In genomic region chr17:35788504-35788998, GRCh38 we compare ENCODE assay signal across 8 cellular contexts. TPM values are rescaled to one million over a fixed set of nuclear protein-coding genes. Genes with fewer than 3 reads are reported as not detected.
DNase-seq lines count a peak whose midpoint lies in the region; ATAC-seq and TF ChIP-seq lines count a peak whose summit lies in the region.
"Had no signal": no experiment of that assay in that cellular context is flagged by ENCODE, and none has a peak within 500 bp of the region (broad histone marks: within the 10 kb centered on the region; RNA-seq: fewer than 3 reads in every experiment).

No MANE protein-coding gene starts in this region.

- H3K27ac Mint-ChIP-seq in brain, result peak overlapping the region in 4 of 5 experiments; percentile 49 to 87 (median 64)

- dilution Hi-C loops in IMR-90 (cut with HindIII; ENCODE audit: low sequenced_read_pairs, unreplicated experiment), result no loop called here

- H3K4me1 Mint-ChIP-seq in brain, result peaks cover 35% of the 10 kb centered on the region

- DNase-seq in IMR-90 (peak; percentile 92), left kidney (ENCODE audit: low read depth, low spot score) (peak; percentile 52), tibial artery (peak in 1 of 2 donors; percentile 64), prostate gland (ENCODE audit: low spot score) (no peak), erythroblast (lab: John Stamatoyannopoulos, UW) (no peak)
- DNase-seq: NCI-H82 had no signal

- H3K9ac ChIP-seq in IMR-90 (ENCODE audit: low read depth, low read length), result no peak overlapping the region

- H2AFZ ChIP-seq in IMR-90 (replicated peaks; ENCODE audit: low read length, poor library complexity), result peak overlapping the region; percentile 58

- H3K4me2 ChIP-seq in IMR-90 (ENCODE audit: low read depth, low read length), result peak overlapping the region; percentile 58

- H3K36me3 Mint-ChIP-seq in brain, result no peaks in the 10 kb centered on the region

- H3K9me1 ChIP-seq in IMR-90 (ENCODE audit: insufficient read depth, low read length), result peaks cover 17% of the 10 kb centered on the region

- no peak for TF ChIP-seq RAD21 in IMR-90 (IDR thresholded peaks at IDR 0.05; ENCODE audit: low read length)

- no peak overlapping the region for H4K5ac ChIP-seq in IMR-90 (ENCODE audit: low read depth, low read length)

- H3K79me1 ChIP-seq in IMR-90 (ENCODE audit: low read depth in 1 of 2, low read length in 2 of 2), result no peaks in the 10 kb centered on the region

- H2BK120ac ChIP-seq in IMR-90 (ENCODE audit: low read depth, low read length), result peak overlapping the region; percentile 59

- H3K56ac ChIP-seq in IMR-90 (ENCODE audit: extremely low read depth, insufficient read depth, low read length), result no peak overlapping the region; the same call in 1 of the 2 replicates

- H3K9me3 ChIP-seq in IMR-90 (ENCODE audit: control insufficient read depth, insufficient read depth, low read length) (no peaks in the 10 kb centered on the region), tibial artery (no peaks in the 10 kb centered on the region), prostate gland (no peaks in the 10 kb centered on the region)

- no peak overlapping the region for H3K4me3 Mint-ChIP-seq in brain

- in situ Hi-C loops in IMR-90 (cut with MboI; ENCODE audit: low sequenced_read_pairs), result no loop called here

- H3K27me3 Mint-ChIP-seq in brain, result peaks cover 42% of the 10 kb centered on the region

- H3K27ac ChIP-seq in IMR-90 (ENCODE audit: insufficient read depth, low read length) (peak overlapping the region; percentile 11), tibial artery (peak overlapping the region; percentile 58 to 71), prostate gland (no peak overlapping the region)

- H3K4me3 ChIP-seq in IMR-90 (ENCODE audit: insufficient read depth, low read depth, low read length) (no peak overlapping the region), tibial artery (peak overlapping the region in 1 of 2 donors; percentile 8), prostate gland (no peak overlapping the region)

- CTCF ChIA-PET in IMR-90 (lab: Yijun Ruan, JAX), result interaction anchor here (0.5 to 3.1 kb wide), 3 partner anchors 11 to 46 kb away, joined by 3 to 17 read pairs (median 3); no protein-coding TSS in a partner anchor

- peak overlapping the region; percentile 73; the same call in 2 of the 3 replicates for H2BK15ac ChIP-seq in IMR-90 (ENCODE audit: low read depth, low read length)

- no peak overlapping the region for H2AK5ac ChIP-seq in IMR-90 (ENCODE audit: low read depth, low read length)

- POLR2A ChIA-PET in IMR-90 (lab: Charles Lee; ENCODE audit: unreplicated experiment), result interaction anchor here (0.7 kb wide), 1 partner anchor 20 kb away, joined by 4 read pairs; the partner anchor contains the start of gene TAF15

- intact Hi-C loops in IMR-90 (cut with micrococcal nuclease) (no loop called here), tibial artery (cut with DNase I; ENCODE audit: low total_unique reads) (no loop called here), prostate gland (cut with DNase I) (no loop called here)

- no peaks in the 10 kb centered on the region for H3K36me3 ChIP-seq in IMR-90 (ENCODE audit: control insufficient read depth, insufficient read depth, low read length)
- no peaks in the 10 kb centered on the region for H3K36me3 ChIP-seq in tibial artery
- no peaks in the 10 kb centered on the region for H3K36me3 ChIP-seq in prostate gland

- peak overlapping the region; percentile 32; the same call in 1 of the 2 replicates for H3K18ac ChIP-seq in IMR-90 (ENCODE audit: low read depth, low read length)

- peak; percentile 81 for ATAC-seq in IMR-90 (ENCODE audit: low read depth)
- no peak for ATAC-seq in HG03280 (IDR thresholded peaks at IDR 0.05; ENCODE audit: unreplicated experiment)

- H4K20me1 ChIP-seq in IMR-90 (ENCODE audit: insufficient read depth, low read length), result no peaks in the 10 kb centered on the region; the same call in 1 of the 2 replicates

- H2AK9ac ChIP-seq in IMR-90 (replicated peaks; ENCODE audit: low read depth, low read length, poor library complexity), result no peak overlapping the region

- no peak for TF ChIP-seq CTCF in IMR-90 (conservative IDR thresholded peaks at IDR 0.05; ENCODE audit: low read depth, low read length)
- TF ChIP-seq CTCF in brain (conservative IDR thresholded peaks at IDR 0.05), result no peak
- no peak for TF ChIP-seq CTCF in tibial artery (IDR thresholded peaks at IDR 0.05)
- TF ChIP-seq CTCF in prostate gland (IDR thresholded peaks at IDR 0.05), result no peak

- TF ChIP-seq POLR2A in IMR-90 (IDR thresholded peaks at IDR 0.05; ENCODE audit: low read depth, low read length) (0 out of 2 replicates have a peak, but pooled peaks have one; percentile 28), prostate gland (IDR thresholded peaks at IDR 0.05) (no peak), erythroblast (IDR thresholded peaks at IDR 0.05; ENCODE audit: low read length) (no peak)

- H2BK5ac ChIP-seq in IMR-90 (ENCODE audit: low read depth, low read length, poor library complexity, severe bottlenecking), result peak overlapping the region; percentile 27

- H3K27me3 ChIP-seq in IMR-90 (ENCODE audit: control insufficient read depth, insufficient read depth, low read length), result peaks cover 14% of the 10 kb centered on the region
- H3K27me3 ChIP-seq in tibial artery, result no peaks in the 10 kb centered on the region
- H3K27me3 ChIP-seq in prostate gland (replicated peaks; ENCODE audit: insufficient read depth), result no peaks in the 10 kb centered on the region

- 0% methylated on average over 1 of the region's 2 CpGs; no CpG with 5 or more reads in 1 of the 2 experiments for WGBS in IMR-90 (ENCODE audit: extremely low coverage in 2 of 2, insufficient read length in 1 of 2), 2 experiments
- 43% methylated on average over 2 of the region's 2 CpGs for WGBS in prostate gland

- no peak overlapping the region for H3K14ac ChIP-seq in IMR-90 (replicated peaks; ENCODE audit: low read depth, low read length)

- H3K9me3 Mint-ChIP-seq in brain, result peaks cover 0 to 4% (median 3%) of the 10 kb centered on the region in 5 experiments

- no TSS peak for BruUV-seq in IMR-90 (replicated peaks; lab: Mats Ljungman, UMichigan)

- H2BK20ac ChIP-seq in IMR-90 (ENCODE audit: low read depth, low read length), result peak overlapping the region; percentile 15; the same call in 1 of the 2 replicates

- no peak overlapping the region; a peak in 1 of 4 replicates for H4K8ac ChIP-seq in IMR-90 (ENCODE audit: low read depth in 2 of 2, low read length in 2 of 2)

- peak overlapping the region; percentile 33; the same call in 1 of the 2 replicates for H3K23ac ChIP-seq in IMR-90 (ENCODE audit: low read depth, low read length)

- H4K91ac ChIP-seq in IMR-90 (ENCODE audit: insufficient read depth, low read depth, low read length), result no peak overlapping the region

- peaks cover 24% of the 10 kb centered on the region for H3K4me1 ChIP-seq in IMR-90 (ENCODE audit: control insufficient read depth, insufficient read depth, low read length)
- H3K4me1 ChIP-seq in tibial artery, result peaks cover 0 to 66% (median 40%) of the 10 kb centered on the region in 4 donors
- H3K4me1 ChIP-seq in prostate gland (replicated peaks), result peaks cover 4% of the 10 kb centered on the region

- no peak overlapping the region for H3K4ac ChIP-seq in IMR-90 (ENCODE audit: low read depth, low read length)

TF ChIP-seq in IMR-90, 13 proteins besides CTCF, POLR2A, EP300 and RAD21 (continues in another document):
- TF ChIP-seq USF2 (IDR thresholded peaks at IDR 0.05; ENCODE audit: low read depth, low read length) (no peak), RCOR1 (IDR thresholded peaks at IDR 0.05; ENCODE audit: insufficient replicate concordance, low read length) (peak; percentile 6), MAZ (IDR thresholded peaks at IDR 0.05; ENCODE audit: borderline replicate concordance, low read depth, low read length) (peak; percentile 48; the same call in 1 of the 2 replicates), MXI1 (IDR thresholded peaks at IDR 0.05; ENCODE audit: borderline replicate concordance, low read depth, low read length) (no peak)

RNA-seq across cellular contexts. Expression of gene MMP28, which starts 6.9 kb away (rescaled TPM):
- total RNA-seq in IMR-90 (2012; rRNA removed), result 0.18 TPM in 1 of 2 replicates, not detected in the other
- polyA plus RNA-seq in IMR-90 (2012; rRNA removed), result not detected in 2 replicates
- 0.08 TPM in 1 of 2 replicates, not detected in the other for polyA plus RNA-seq in IMR-90 (2012; cell fraction: cytosol; rRNA removed)
- not detected in 2 replicates for polyA plus RNA-seq in IMR-90 (2012; cell fraction: nucleus; rRNA removed; ENCODE audit: low replicate concordance)
- 8.9 TPM for polyA plus RNA-seq in brain (ENCODE audit: insufficient read depth, low read depth, low replicate concordance)
- total RNA-seq in prostate gland, result 100 to 1,000 TPM in 1 of 2 donors, 10 to 100 TPM in 1; 12.8 to 146 TPM

RNA-seq across cellular contexts. Expression of gene TAF15, which starts 20.7 kb away (rescaled TPM):
- 46.8 and 47.2 TPM in 2 replicates for total RNA-seq in IMR-90 (2012; rRNA removed)
- 69.8 and 98.0 TPM in 2 replicates for polyA plus RNA-seq in IMR-90 (2012; rRNA removed)
- 24.8 and 31.2 TPM in 2 replicates for polyA plus RNA-seq in IMR-90 (2012; cell fraction: cytosol; rRNA removed)
- 16.5 and 67.6 TPM in 2 replicates for polyA plus RNA-seq in IMR-90 (2012; cell fraction: nucleus; rRNA removed; ENCODE audit: low replicate concordance)
- polyA plus RNA-seq in brain (ENCODE audit: insufficient read depth, low read depth, low replicate concordance), result 160 TPM
- total RNA-seq in prostate gland, result 10 to 100 TPM; 57.2 to 86.1 TPM

RNA-seq across cellular contexts. Expression of gene C17orf50, which starts 27.9 kb away (rescaled TPM):
- total RNA-seq in IMR-90 (2012; rRNA removed), result not detected in 2 replicates
- not detected in 2 replicates for polyA plus RNA-seq in IMR-90 (2012; rRNA removed)
- not detected in 2 replicates for polyA plus RNA-seq in IMR-90 (2012; cell fraction: cytosol; rRNA removed)
- not detected in 2 replicates for polyA plus RNA-seq in IMR-90 (2012; cell fraction: nucleus; rRNA removed; ENCODE audit: low replicate concordance)
- 0.68 TPM for polyA plus RNA-seq in brain (ENCODE audit: insufficient read depth, low read depth, low replicate concordance)
- total RNA-seq in prostate gland, result 10 to 100 TPM in 1 of 2 donors, not detected in 1; 15.8 TPM

RNA-seq across cellular contexts. Expression of gene GAS2L2, which starts 35.5 kb away (rescaled TPM):
- total RNA-seq in IMR-90 (2012; rRNA removed), result not detected in 2 replicates
- polyA plus RNA-seq in IMR-90 (2012; rRNA removed), result 0.02 and 0.03 TPM in 2 replicates
- 0.04 TPM in 1 of 2 replicates, not detected in the other for polyA plus RNA-seq in IMR-90 (2012; cell fraction: cytosol; rRNA removed)
- polyA plus RNA-seq in IMR-90 (2012; cell fraction: nucleus; rRNA removed; ENCODE audit: low replicate concordance), result 0.10 and 0.13 TPM in 2 replicates
- not detected for polyA plus RNA-seq in brain (ENCODE audit: insufficient read depth, low read depth, low replicate concordance)
- not detected for total RNA-seq in prostate gland

RNA-seq across cellular contexts. Expression of gene RASL10B, which starts 57.1 kb away (rescaled TPM):
- total RNA-seq in IMR-90 (2012; rRNA removed), result 3.6 and 4.7 TPM in 2 replicates
- polyA plus RNA-seq in IMR-90 (2012; rRNA removed), result 4.1 and 4.4 TPM in 2 replicates
- 5.7 and 7.2 TPM in 2 replicates for polyA plus RNA-seq in IMR-90 (2012; cell fraction: cytosol; rRNA removed)
- 5.1 and 10.2 TPM in 2 replicates for polyA plus RNA-seq in IMR-90 (2012; cell fraction: nucleus; rRNA removed; ENCODE audit: low replicate concordance)
- polyA plus RNA-seq in brain (ENCODE audit: insufficient read depth, low read depth, low replicate concordance), result 12.6 TPM
- 1 to 10 TPM; 5.4 to 7.2 TPM for total RNA-seq in prostate gland

Comparison
In these comparisons a context has a peak if more than half of its experiments do, and no peak if none do; other contexts are left out.
1. DNase-seq: peak in IMR-90 (single experiment) and left kidney (single experiment); none in prostate gland (single experiment) and erythroblast (0 of 2).
2. H3K27ac ChIP-seq: peak in IMR-90 (single experiment) and tibial artery (2 of 2); none in prostate gland (0 of 2).
3. RNA of gene MMP28, which starts 6.9 kb away (total RNA-seq): 12.8 to 146 TPM in prostate gland; 0.18 TPM in IMR-90; every median in the first group is over 10 times any median in the second.